ENCODE assay signal across 20 cellular contexts in the genomic region with DNA sequence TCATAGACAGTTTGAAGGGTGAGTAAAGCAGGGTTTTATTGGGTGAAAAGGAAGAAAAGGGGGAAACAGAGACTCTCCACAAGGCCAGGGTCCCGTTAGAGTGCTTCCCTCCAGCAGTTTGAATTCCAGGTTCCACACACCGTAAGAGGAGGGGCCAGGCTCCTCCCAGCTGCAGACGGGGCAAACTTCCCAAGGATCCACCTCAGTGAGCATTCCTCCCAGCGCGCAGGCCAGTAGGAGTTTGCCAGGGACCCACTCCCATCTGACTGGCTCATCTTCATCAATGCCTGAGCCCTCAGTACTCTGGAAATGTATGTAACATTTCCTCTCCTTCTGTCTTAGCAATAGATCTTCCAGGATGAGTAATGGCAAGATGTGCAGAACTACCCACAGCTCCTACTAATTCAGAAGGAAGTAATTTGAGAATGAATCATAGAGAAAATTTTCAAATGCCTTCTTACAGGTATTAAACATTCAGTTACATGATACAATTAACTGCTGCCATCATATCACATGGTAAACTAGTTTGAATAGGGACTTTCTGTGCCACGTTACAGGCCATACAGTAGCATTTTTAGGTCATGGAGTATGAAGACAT. TPM values are rescaled to one million over a fixed set of nuclear protein-coding genes. Genes with fewer than 3 reads are reported as not detected.
DNase-seq lines count a peak whose midpoint lies in the region; ATAC-seq, FAIRE-seq and TF ChIP-seq lines count a peak whose summit lies in the region.
"Had no signal": no experiment of that assay in that cellular context is flagged by ENCODE, and none has a peak within 500 bp of the region (broad histone marks: within the 10 kb centered on the region; RNA-seq: fewer than 3 reads in every experiment).

No MANE protein-coding gene starts in this region.

- H3K4me3 ChIP-seq in astrocyte (ENCODE audit: insufficient read depth, low read depth, low read length) = no peak overlapping the region
- H3K4me3 ChIP-seq in smooth muscle cell = no peak overlapping the region
- no peak overlapping the region for H3K4me3 ChIP-seq in MM.1S (ENCODE audit: low read length)
- H3K4me3 ChIP-seq: HAP-1 had no signal

- H3K27ac Mint-ChIP-seq in astrocyte (ENCODE audit: unreplicated experiment) = peak overlapping the region; percentile 20
- H3K27ac Mint-ChIP-seq: naive thymus-derived CD8-positive, alpha-beta T cell; stimulated activated effector memory CD8-positive, alpha-beta T cell treated with anti-CD3 and anti-CD28 coated beads, Interleukin-12 subunit alpha, Interleukin-12 subunit beta, amount 100 ng/mL, for 72 hours; T-helper 1 cell treated with Interleukin-12 subunit alpha and Interleukin-12 subunit beta and Interleukin-4 antibody, amounts not matched to agents 30 μg/mL and 1 μg/mL, for 36 hours had no signal

- no peaks in the 10 kb centered on the region for H4K20me1 ChIP-seq in astrocyte (ENCODE audit: insufficient read depth, low read length)
- no peaks in the 10 kb centered on the region for H4K20me1 ChIP-seq in smooth muscle cell (ENCODE audit: low read depth)
- no peaks in the 10 kb centered on the region for H4K20me1 ChIP-seq in MM.1S (ENCODE audit: insufficient read depth, low read length)

- no peak overlapping the region for H3K4me3 Mint-ChIP-seq in astrocyte (ENCODE audit: unreplicated experiment)
- H3K4me3 Mint-ChIP-seq: naive thymus-derived CD8-positive, alpha-beta T cell; stimulated activated effector memory CD8-positive, alpha-beta T cell treated with anti-CD3 and anti-CD28 coated beads, Interleukin-12 subunit alpha, Interleukin-12 subunit beta, amount 100 ng/mL, for 72 hours; T-helper 1 cell treated with Interleukin-12 subunit alpha and Interleukin-12 subunit beta and Interleukin-4 antibody, amounts not matched to agents 30 μg/mL and 1 μg/mL, for 36 hours had no signal

- no peaks in the 10 kb centered on the region for H3K27me3 Mint-ChIP-seq in astrocyte (ENCODE audit: low read depth, unreplicated experiment)

- peaks cover 7% of the 10 kb centered on the region for H3K4me1 Mint-ChIP-seq in astrocyte (ENCODE audit: low read depth, unreplicated experiment)
- H3K4me1 Mint-ChIP-seq: naive thymus-derived CD8-positive, alpha-beta T cell; stimulated activated effector memory CD8-positive, alpha-beta T cell treated with anti-CD3 and anti-CD28 coated beads, Interleukin-12 subunit alpha, Interleukin-12 subunit beta, amount 100 ng/mL, for 72 hours had no signal

- H3K9me2 ChIP-seq in MM.1S (replicated peaks; ENCODE audit: insufficient read depth, low read length) = no peaks in the 10 kb centered on the region

- no peaks in the 10 kb centered on the region for H3K36me3 Mint-ChIP-seq in astrocyte (ENCODE audit: low read depth, unreplicated experiment)
- H3K36me3 Mint-ChIP-seq: naive thymus-derived CD8-positive, alpha-beta T cell; stimulated activated effector memory CD8-positive, alpha-beta T cell treated with anti-CD3 and anti-CD28 coated beads, Interleukin-12 subunit alpha, Interleukin-12 subunit beta, amount 100 ng/mL, for 72 hours had no signal

- H3K4me2 ChIP-seq in astrocyte (ENCODE audit: low read length) (peak overlapping the region; percentile 13), smooth muscle cell (no peak overlapping the region), MM.1S (ENCODE audit: low read depth, low read length) (no peak overlapping the region)

- H3K79me2 ChIP-seq in astrocyte (ENCODE audit: insufficient read depth, low read length) (no peaks in the 10 kb centered on the region), smooth muscle cell (ENCODE audit: low read depth) (no peaks in the 10 kb centered on the region), MM.1S (ENCODE audit: low read length) (no peaks in the 10 kb centered on the region)

- no peak overlapping the region for H2AFZ ChIP-seq in astrocyte (ENCODE audit: low read depth, low read length)
- no peak overlapping the region for H2AFZ ChIP-seq in smooth muscle cell (ENCODE audit: low read depth)
- H2AFZ ChIP-seq in MM.1S (ENCODE audit: low read length) = no peak overlapping the region

- ATAC-seq in GM21381 (IDR thresholded peaks at IDR 0.05; ENCODE audit: unreplicated experiment) = no peak
- ATAC-seq: naive thymus-derived CD8-positive, alpha-beta T cell; stimulated activated effector memory CD8-positive, alpha-beta T cell treated with anti-CD3 and anti-CD28 coated beads, Interleukin-12 subunit alpha, Interleukin-12 subunit beta, amount 100 ng/mL, for 72 hours had no signal

- no peaks in the 10 kb centered on the region for H3F3A ChIP-seq in smooth muscle cell (ENCODE audit: low read depth)
- no peaks in the 10 kb centered on the region for H3F3A ChIP-seq in MM.1S (ENCODE audit: insufficient read depth, low read length)

- H3K9me3 Mint-ChIP-seq in astrocyte (ENCODE audit: unreplicated experiment) = no peaks in the 10 kb centered on the region
- H3K9me3 Mint-ChIP-seq: T-helper 1 cell treated with Interleukin-12 subunit alpha and Interleukin-12 subunit beta and Interleukin-4 antibody, amounts not matched to agents 30 μg/mL and 1 μg/mL, for 36 hours had no signal

- no peaks in the 10 kb centered on the region for H3K27me3 ChIP-seq in astrocyte (ENCODE audit: insufficient read depth, low read length)
- no peaks in the 10 kb centered on the region for H3K27me3 ChIP-seq in smooth muscle cell (ENCODE audit: low read depth)
- H3K27me3 ChIP-seq in MM.1S (replicated peaks; ENCODE audit: insufficient read depth, low read length) = no peaks in the 10 kb centered on the region

- TF ChIP-seq CTCF in astrocyte (IDR thresholded peaks at IDR 0.05; ENCODE audit: insufficient read depth, low read depth, low read length) (no peak), smooth muscle cell (IDR thresholded peaks at IDR 0.05; ENCODE audit: borderline replicate concordance, insufficient read depth, poor library complexity, severe bottlenecking) (no peak), MM.1S (IDR thresholded peaks at IDR 0.05; ENCODE audit: low read length) (no peak)

- FAIRE-seq in astrocyte (lab: Jason Lieb, UNC) = no peak
- FAIRE-seq: colon had no signal

- H3K9ac ChIP-seq in astrocyte (ENCODE audit: low read length) (no peak overlapping the region), smooth muscle cell (ENCODE audit: low read depth) (peak overlapping the region; percentile 36), MM.1S (ENCODE audit: low read length) (no peak overlapping the region)

- peak overlapping the region; percentile 16 for H3K27ac ChIP-seq in astrocyte (ENCODE audit: low read depth, low read length)
- peak overlapping the region; percentile 73 for H3K27ac ChIP-seq in smooth muscle cell (ENCODE audit: low read depth)
- H3K27ac ChIP-seq in MM.1S (ENCODE audit: low read length) = no peak overlapping the region
- H3K27ac ChIP-seq: C4-2B had no signal

- H3K4me1 ChIP-seq in astrocyte (ENCODE audit: insufficient read depth, low read length) (peaks cover 8% of the 10 kb centered on the region), smooth muscle cell (ENCODE audit: low read depth) (no peaks in the 10 kb centered on the region), MM.1S (ENCODE audit: low read length) (no peaks in the 10 kb centered on the region)
- H3K4me1 ChIP-seq: HAP-1 had no signal

- DNase-seq in HPDE6-E6E7 (ENCODE audit: extremely low spot score) = peak; percentile 81
- DNase-seq in astrocyte (ENCODE audit: low read depth) = peak; percentile 11
- DNase-seq in iPS-NIHi7 (ENCODE audit: extremely low spot score) = peak; percentile 42
- DNase-seq in smooth muscle cell (lab: John Stamatoyannopoulos, UW; ENCODE audit: unreplicated experiment) = no peak
- no peak for DNase-seq in central memory CD4-positive, alpha-beta T cell
- no peak for DNase-seq in MM.1S
- DNase-seq: activated CD4-positive, CD25-positive, alpha-beta regulatory T cell; activated gamma-delta T cell; amygdala; naive thymus-derived CD8-positive, alpha-beta T cell; NCI-H146; NCI-H446 treated with DMSO at 0.1 percent for 48 hours; posterior cingulate gyrus; SHP77 treated with DMSO at 0.1 percent for 48 hours had no signal

- WGBS in smooth muscle cell (ENCODE audit: low lambda C conversion rate) = 52% methylated on average over 6 of the region's 6 CpGs

- H3K36me3 ChIP-seq in astrocyte (ENCODE audit: insufficient read depth, low read length) (no peaks in the 10 kb centered on the region), smooth muscle cell (ENCODE audit: low read depth) (no peaks in the 10 kb centered on the region), MM.1S (replicated peaks; ENCODE audit: insufficient read depth, low read length) (no peaks in the 10 kb centered on the region)
- H3K36me3 ChIP-seq: HAP-1 had no signal

- H3K9me3 ChIP-seq in astrocyte (ENCODE audit: insufficient read depth, low read depth, low read length) = no peaks in the 10 kb centered on the region
- H3K9me3 ChIP-seq in smooth muscle cell (replicated peaks; ENCODE audit: low read depth) = no peaks in the 10 kb centered on the region
- no peaks in the 10 kb centered on the region for H3K9me3 ChIP-seq in MM.1S (replicated peaks; ENCODE audit: insufficient read depth, low read length)
- H3K9me3 ChIP-seq: HAP-1 had no signal

RNA-seq across cellular contexts. Expression of gene TRPC6, which starts 34.0 kb away (rescaled TPM):
- total RNA-seq in astrocyte (0.07 and 0.17 TPM in 2 replicates), smooth muscle cell (0.18 and 0.31 TPM in 2 replicates)
- not detected in 2 replicates for polyA plus RNA-seq in smooth muscle cell
- total RNA-seq: naive thymus-derived CD8-positive, alpha-beta T cell had no signal
- polyA plus RNA-seq: naive thymus-derived CD8-positive, alpha-beta T cell had no signal

Comparison
In these comparisons a context has a peak if more than half of its experiments do, and no peak if none do; other contexts are left out.
1. DNase-seq: peak in HPDE6-E6E7 (single experiment), astrocyte (single experiment) and iPS-NIHi7 (single experiment); none in smooth muscle cell (single experiment), central memory CD4-positive, alpha-beta T cell (single experiment) and MM.1S (single experiment).